Comparison of ENCODE assay signal across 1 cellular context in the genomic region with DNA sequence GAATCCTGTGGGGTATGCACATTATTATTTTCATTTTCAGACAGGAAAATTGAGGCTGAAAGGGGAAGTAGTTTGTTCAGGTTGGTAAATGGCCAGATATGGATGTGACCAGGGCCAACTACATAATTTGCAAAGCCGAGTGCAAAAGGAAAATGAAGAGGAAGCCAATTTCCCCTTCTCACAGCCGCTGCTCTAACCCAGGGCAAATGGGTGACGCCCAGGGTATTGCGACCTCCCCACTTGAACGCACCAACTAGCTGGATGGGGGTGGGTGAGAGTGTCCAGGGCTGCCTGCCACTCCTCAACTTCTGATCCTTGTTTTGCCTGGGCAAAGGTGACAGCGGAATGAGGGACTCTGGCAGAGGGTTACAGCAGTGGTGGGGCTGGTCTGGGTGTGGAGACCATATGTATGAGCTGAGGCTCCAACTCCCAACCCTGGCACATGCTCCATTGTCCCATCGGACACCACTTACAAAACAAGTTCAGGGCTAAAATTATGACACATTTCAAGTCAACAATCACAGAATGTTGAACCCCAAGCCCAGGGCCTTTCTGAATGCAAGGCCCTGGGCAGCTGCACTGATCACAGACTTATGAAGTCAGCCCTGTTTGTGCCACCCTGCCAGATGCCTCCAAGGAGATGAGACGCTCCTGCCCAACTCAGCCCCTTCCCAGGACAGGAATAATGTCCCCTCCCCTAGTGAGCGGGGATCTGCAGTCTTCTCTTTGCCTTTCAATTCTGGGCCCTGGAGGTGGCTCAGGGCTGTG.
TF ChIP-seq lines count a peak whose summit lies in the region.

No MANE protein-coding gene starts in this region.

TF ChIP-seq in liver, 16 proteins besides CTCF, POLR2A, EP300 and RAD21 (continued from another document):
- TF ChIP-seq, protein P1, sequence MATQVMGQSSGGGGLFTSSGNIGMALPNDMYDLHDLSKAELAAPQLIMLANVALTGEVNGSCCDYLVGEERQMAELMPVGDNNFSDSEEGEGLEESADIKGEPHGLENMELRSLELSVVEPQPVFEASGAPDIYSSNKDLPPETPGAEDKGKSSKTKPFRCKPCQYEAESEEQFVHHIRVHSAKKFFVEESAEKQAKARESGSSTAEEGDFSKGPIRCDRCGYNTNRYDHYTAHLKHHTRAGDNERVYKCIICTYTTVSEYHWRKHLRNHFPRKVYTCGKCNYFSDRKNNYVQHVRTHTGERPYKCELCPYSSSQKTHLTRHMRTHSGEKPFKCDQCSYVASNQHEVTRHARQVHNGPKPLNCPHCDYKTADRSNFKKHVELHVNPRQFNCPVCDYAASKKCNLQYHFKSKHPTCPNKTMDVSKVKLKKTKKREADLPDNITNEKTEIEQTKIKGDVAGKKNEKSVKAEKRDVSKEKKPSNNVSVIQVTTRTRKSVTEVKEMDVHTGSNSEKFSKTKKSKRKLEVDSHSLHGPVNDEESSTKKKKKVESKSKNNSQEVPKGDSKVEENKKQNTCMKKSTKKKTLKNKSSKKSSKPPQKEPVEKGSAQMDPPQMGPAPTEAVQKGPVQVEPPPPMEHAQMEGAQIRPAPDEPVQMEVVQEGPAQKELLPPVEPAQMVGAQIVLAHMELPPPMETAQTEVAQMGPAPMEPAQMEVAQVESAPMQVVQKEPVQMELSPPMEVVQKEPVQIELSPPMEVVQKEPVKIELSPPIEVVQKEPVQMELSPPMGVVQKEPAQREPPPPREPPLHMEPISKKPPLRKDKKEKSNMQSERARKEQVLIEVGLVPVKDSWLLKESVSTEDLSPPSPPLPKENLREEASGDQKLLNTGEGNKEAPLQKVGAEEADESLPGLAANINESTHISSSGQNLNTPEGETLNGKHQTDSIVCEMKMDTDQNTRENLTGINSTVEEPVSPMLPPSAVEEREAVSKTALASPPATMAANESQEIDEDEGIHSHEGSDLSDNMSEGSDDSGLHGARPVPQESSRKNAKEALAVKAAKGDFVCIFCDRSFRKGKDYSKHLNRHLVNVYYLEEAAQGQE (IDR thresholded peaks at IDR 0.05): no peak
- TF ChIP-seq YY1 (IDR thresholded peaks at IDR 0.05): no peak
- peak; percentile 24 for TF ChIP-seq HNF4G (IDR thresholded peaks at IDR 0.05)
- no peak for TF ChIP-seq EGR1 (IDR thresholded peaks at IDR 0.05; ENCODE audit: low read depth in 2 of 2)
- TF ChIP-seq MAX (IDR thresholded peaks at IDR 0.05): peak; percentile 15
- no peak for TF ChIP-seq FOXA1 (IDR thresholded peaks at IDR 0.05)
- TF ChIP-seq SP1 (IDR thresholded peaks at IDR 0.05): peak; percentile 80
- no peak for TF ChIP-seq GABPA (IDR thresholded peaks at IDR 0.05 in 1 of 2, conservative IDR thresholded peaks at IDR 0.05 in 1 of 2)
- peak; percentile 61 to 65 for TF ChIP-seq HNF4A (conservative IDR thresholded peaks at IDR 0.05)
- TF ChIP-seq JUND (IDR thresholded peaks at IDR 0.05): no peak
